ENCODE assay signal across 7 cellular contexts in genomic region chr12:57864811-57865751, GRCh38. TPM values are rescaled to one million over a fixed set of nuclear protein-coding genes. Genes with fewer than 3 reads are reported as not detected.
DNase-seq lines count a peak whose midpoint lies in the region; ATAC-seq and TF ChIP-seq lines count a peak whose summit lies in the region.

No MANE protein-coding gene starts in this region.

- TF ChIP-seq CTCF in PC-3 (conservative IDR thresholded peaks at IDR 0.05; ENCODE audit: low read depth, low read length) (no peak), foreskin fibroblast (IDR thresholded peaks at IDR 0.05; ENCODE audit: low read depth, low read length) (no peak), tibial nerve (IDR thresholded peaks at IDR 0.05) (peak in 1 of 5 experiments; percentile 32)

- no peak overlapping the region for H4K91ac ChIP-seq in neuronal stem cell (ENCODE audit: low read depth, low read length, poor library complexity)

- no peaks in the 10 kb centered on the region for H3K9me2 ChIP-seq in PC-3 (replicated peaks; ENCODE audit: low read length)

- DNase-seq in PC-3 (peak; percentile 77), foreskin fibroblast (peak; percentile 75 to 91), neuronal stem cell (ENCODE audit: low spot score) (no peak), tibial nerve (ENCODE audit: low spot score in 2 of 2) (peak; percentile 58 to 67)
- DNase-seq in activated gamma-delta T cell treated with anti-CD3 and anti-CD28 coated beads, Interleukin-2, amount 50 U/mL, for 16 hours (ENCODE audit: low read depth), result peak; percentile 45

- no peaks in the 10 kb centered on the region for H3K79me1 ChIP-seq in neuronal stem cell (ENCODE audit: low read depth, low read length)

- H3K36me3 ChIP-seq in PC-3 (ENCODE audit: low read depth, low read length), result no peaks in the 10 kb centered on the region
- H3K36me3 ChIP-seq in neuronal stem cell (replicated peaks in 1 of 2; ENCODE audit: control insufficient read depth in 2 of 2, insufficient read depth in 2 of 2, low read length in 2 of 2), result no peaks in the 10 kb centered on the region
- H3K36me3 ChIP-seq in tibial nerve, result no peaks in the 10 kb centered on the region

- peak overlapping the region; percentile 58 for H3K14ac ChIP-seq in neuronal stem cell (ENCODE audit: low read length)

- peak overlapping the region; percentile 68 for H2BK5ac ChIP-seq in neuronal stem cell (ENCODE audit: low read length)

- H3K18ac ChIP-seq in neuronal stem cell (ENCODE audit: low read length), result peak overlapping the region; percentile 93

- H3K9ac ChIP-seq in PC-3 (ENCODE audit: low read length) (peak overlapping the region; percentile 88), neuronal stem cell (ENCODE audit: low read depth, low read length, poor library complexity) (no peak overlapping the region)

- H2BK120ac ChIP-seq in neuronal stem cell (ENCODE audit: low read depth, low read length), result peak overlapping the region; percentile 84

- POLR2A ChIA-PET in PC-3 (lab: Charles Lee; ENCODE audit: unreplicated experiment), result interaction anchor here (0.8 to 1.4 kb wide), 2 partner anchors 18 to 23 kb away, joined by 3 read pairs; partner anchors contain the start of gene CTDSP2

- peak in 1 of 2 donors; percentile 74 for TF ChIP-seq EP300 in tibial nerve (IDR thresholded peaks at IDR 0.05)

- CTCF ChIA-PET in PC-3 (lab: Charles Lee), result interaction anchor here (0.6 to 1.4 kb wide), 4 partner anchors 33 to 311 kb away, joined by 3 to 5 read pairs (median 4); partner anchors contain the start of gene TSFM

- H4K8ac ChIP-seq in neuronal stem cell (ENCODE audit: low read depth, low read length), result no peak overlapping the region

- H3K27ac ChIP-seq in PC-3 (ENCODE audit: low read length) (peak overlapping the region; percentile 80), neuronal stem cell (replicated peaks; ENCODE audit: low read length) (no peak overlapping the region), tibial nerve (peak overlapping the region; percentile 91 to 98 (median 92))

- H2AFZ ChIP-seq in PC-3 (ENCODE audit: low read length) (peak overlapping the region; percentile 89), neuronal stem cell (ENCODE audit: low read length) (peak overlapping the region; percentile 67)

- peak overlapping the region; percentile 83 for H3K4me3 ChIP-seq in PC-3 (ENCODE audit: low read length)
- H3K4me3 ChIP-seq in foreskin fibroblast (ENCODE audit: low read depth in 1 of 2, low read length in 2 of 2), result peak overlapping the region; percentile 49 to 55
- no peak overlapping the region for H3K4me3 ChIP-seq in neuronal stem cell (ENCODE audit: low read length in 2 of 2)
- H3K4me3 ChIP-seq in tibial nerve, result peak overlapping the region; percentile 40 to 64 (median 57)

- H3F3A ChIP-seq in PC-3 (ENCODE audit: low read length, unreplicated experiment), result no peaks in the 10 kb centered on the region

- H4K20me1 ChIP-seq in PC-3 (ENCODE audit: low read length), result no peaks in the 10 kb centered on the region

- H3K79me2 ChIP-seq in PC-3 (ENCODE audit: low read length), result no peaks in the 10 kb centered on the region

- H3K27me3 ChIP-seq in PC-3 (ENCODE audit: low read length) (no peaks in the 10 kb centered on the region), neuronal stem cell (ENCODE audit: control insufficient read depth in 3 of 3, insufficient read depth in 3 of 3, low read depth in 1 of 3, low read length in 3 of 3) (peaks cover 0 to 8% (median 4%) of the 10 kb centered on the region in 3 experiments), tibial nerve (no peaks in the 10 kb centered on the region)

- H3K4me2 ChIP-seq in PC-3 (ENCODE audit: low read length) (peak overlapping the region; percentile 85), neuronal stem cell (ENCODE audit: insufficient read depth, low read length, poor library complexity, severe bottlenecking) (peak overlapping the region; percentile 73)

- TF ChIP-seq POLR2A in tibial nerve (IDR thresholded peaks at IDR 0.05), result no peak

- H3K4me1 ChIP-seq in PC-3 (ENCODE audit: insufficient read depth, low read length) (peaks cover 26% of the 10 kb centered on the region), neuronal stem cell (ENCODE audit: control insufficient read depth in 2 of 2, insufficient read depth in 1 of 2, low read depth in 1 of 2, low read length in 2 of 2) (peaks cover 16 to 19% of the 10 kb centered on the region in 2 donors), tibial nerve (peaks cover 0 to 48% (median 11%) of the 10 kb centered on the region in 4 donors)

- no CpG with 5 or more reads among the region's 66 CpGs for WGBS in neuronal stem cell (ENCODE audit: extremely low coverage in 2 of 2, insufficient read length in 2 of 2, insufficient replicate concordance in 1 of 2), 2 donors
- 0 to 1% methylated on average over 28 to 34 of the region's 66 CpGs for WGBS in tibial nerve, 2 donors

- ATAC-seq in GM18519 (IDR thresholded peaks at IDR 0.05; ENCODE audit: low FRiP score, unreplicated experiment), result peak; percentile 64
- peak; percentile 82 for ATAC-seq in HG02884 (IDR thresholded peaks at IDR 0.05; ENCODE audit: unreplicated experiment)
- ATAC-seq in PC-3, result peak; percentile 87

- no peak overlapping the region for H2BK15ac ChIP-seq in neuronal stem cell (ENCODE audit: low read length)

- TSS peak; percentile 57 for BruUV-seq in PC-3 (replicated peaks; lab: Mats Ljungman, UMichigan)

- H3K23ac ChIP-seq in neuronal stem cell (ENCODE audit: low read depth, low read length, poor library complexity), result peak overlapping the region; percentile 56

- intact Hi-C loops in PC-3 (cut with micrococcal nuclease), result loop anchor here (2.0 kb wide), 3 partner anchors 18 to 40 kb away; partner anchors contain the start of gene CTDSP2

- H3K9me3 ChIP-seq in PC-3 (ENCODE audit: low read length), result no peaks in the 10 kb centered on the region
- H3K9me3 ChIP-seq in neuronal stem cell (replicated peaks in 1 of 2; ENCODE audit: control insufficient read depth in 2 of 2, insufficient read depth in 1 of 2, low read depth in 1 of 2, low read length in 2 of 2), result peaks cover 0 to 4% of the 10 kb centered on the region in 2 donors
- H3K9me3 ChIP-seq in tibial nerve, result no peaks in the 10 kb centered on the region

- no peak overlapping the region for H2AK5ac ChIP-seq in neuronal stem cell (ENCODE audit: low read depth, low read length)

- H3K4ac ChIP-seq in neuronal stem cell (ENCODE audit: low read length), result no peak overlapping the region

- peak overlapping the region; percentile 76 for H2BK12ac ChIP-seq in neuronal stem cell (ENCODE audit: low read length)

RNA-seq across cellular contexts. Expression of gene CTDSP2, which starts 18.6 kb away (rescaled TPM):
- total RNA-seq in PC-3 (2014; rRNA removed), result 37.4 and 39.4 TPM in 2 replicates
- 72.5 TPM for polyA plus RNA-seq in neuronal stem cell (2013, experiment 1 of 2)
- 71.9 TPM for polyA plus RNA-seq in neuronal stem cell (2013, experiment 2 of 2)
- total RNA-seq in tibial nerve, result 100 to 1,000 TPM; 117 to 141 (median 123) TPM

RNA-seq across cellular contexts. Expression of gene AVIL, which starts 46.5 kb away (rescaled TPM):
- total RNA-seq in PC-3 (2014; rRNA removed), result 2.3 TPM in 1 of 2 replicates, not detected in the other
- polyA plus RNA-seq in neuronal stem cell (2013, experiment 1 of 2), result 0.15 TPM
- 0.17 TPM for polyA plus RNA-seq in neuronal stem cell (2013, experiment 2 of 2)
- total RNA-seq in tibial nerve, result 1 to 10 TPM; 2.3 to 4.2 (median 3.3) TPM

Comparison
In these comparisons a context has a peak if more than half of its experiments do, and no peak if none do; other contexts are left out.
1. H3K4me3 ChIP-seq: peak in PC-3 (single experiment), foreskin fibroblast (2 of 2) and tibial nerve (4 of 4); none in neuronal stem cell (0 of 2).
2. Peak in every context shown above with its lines, with median percentiles within 50 percentile points of each other: ATAC-seq.